Comparison of ENCODE assay signal across 18 cellular contexts in genomic region chr6:148885154-148885870, GRCh38.
DNase-seq lines count a peak whose midpoint lies in the region; ATAC-seq and TF ChIP-seq lines count a peak whose summit lies in the region.
"Had no signal": no experiment of that assay in that cellular context is flagged by ENCODE, and none has a peak within 500 bp of the region (broad histone marks: within the 10 kb centered on the region; RNA-seq: fewer than 3 reads in every experiment).

No MANE protein-coding gene starts in this region.

- H3K4me2 ChIP-seq in SK-N-SH, result peak overlapping the region; percentile 67; the same call in 1 of the 2 replicates

- no peaks in the 10 kb centered on the region for H3K36me3 ChIP-seq in SK-N-SH (replicated peaks in 1 of 2; ENCODE audit: control insufficient read depth in 1 of 2, insufficient read depth in 2 of 2, low read length in 1 of 2)
- H3K36me3 ChIP-seq: ovary had no signal

- ATAC-seq in sciatic nerve (no peak), GM21423 (IDR thresholded peaks at IDR 0.05; ENCODE audit: unreplicated experiment) (no peak)
- ATAC-seq in activated T-cell treated with anti-CD3 and anti-CD28 coated beads, Interleukin-2, amount 50 U/mL, for 4 hours, result no peak
- ATAC-seq: left ventricle myocardium superior; stimulated activated naive CD8-positive, alpha-beta T cell treated with anti-CD3 and anti-CD28 coated beads, Interleukin-15, amount 100 ng/mL, for 72 hours had no signal

- CTCF ChIA-PET in SK-N-SH (lab: Yijun Ruan, JAX), result no interaction called here

- H3K79me2 ChIP-seq in SK-N-SH (ENCODE audit: insufficient read depth), result no peaks in the 10 kb centered on the region

- no peaks in the 10 kb centered on the region for H3K27me3 Mint-ChIP-seq in activated T-cell treated with anti-CD3 and anti-CD28 coated beads, Interleukin-2, amount 50 U/mL, for 4 hours (ENCODE audit: low read depth)
- H3K27me3 Mint-ChIP-seq: activated B cell treated with CpG ODN at 0.5 μM for 24 hours; IgD-negative memory B cell; stimulated activated naive CD8-positive, alpha-beta T cell treated with anti-CD3 and anti-CD28 coated beads, Interleukin-15, amount 100 ng/mL, for 72 hours had no signal

- TF ChIP-seq EP300 in SK-N-SH (IDR thresholded peaks at IDR 0.05; ENCODE audit: borderline replicate concordance in 1 of 2, low read depth in 1 of 2, low read length in 1 of 2), result peak in 1 of 2 experiments; percentile 58; a peak in 2 of 4 replicates

- H3K4me1 ChIP-seq in SK-N-SH (ENCODE audit: control insufficient read depth in 1 of 2, insufficient read depth in 2 of 2, low read depth in 1 of 2, low read length in 1 of 2), result peaks cover 2 to 26% of the 10 kb centered on the region in 2 experiments

- intact Hi-C loops in sciatic nerve (cut with DNase I), result no loop called here

- peak overlapping the region; percentile 18; the same call in 1 of the 2 replicates for H3K9ac ChIP-seq in SK-N-SH

- H3K4me3 Mint-ChIP-seq in activated T-cell treated with anti-CD3 and anti-CD28 coated beads, Interleukin-2, amount 50 U/mL, for 4 hours, result no peak overlapping the region
- H3K4me3 Mint-ChIP-seq: activated B cell treated with CpG ODN at 0.5 μM for 24 hours; IgD-negative memory B cell; stimulated activated naive CD8-positive, alpha-beta T cell treated with anti-CD3 and anti-CD28 coated beads, Interleukin-15, amount 100 ng/mL, for 72 hours had no signal

- peaks cover 3% of the 10 kb centered on the region for H3K36me3 Mint-ChIP-seq in activated T-cell treated with anti-CD3 and anti-CD28 coated beads, Interleukin-2, amount 50 U/mL, for 4 hours (ENCODE audit: insufficient read depth)
- H3K36me3 Mint-ChIP-seq: IgD-negative memory B cell had no signal

- peak overlapping the region; percentile 72 to 87; a peak in 3 of 4 replicates for H3K27ac ChIP-seq in SK-N-SH (ENCODE audit: low read depth in 2 of 2, low read length in 1 of 2)
- H3K27ac ChIP-seq: ovary had no signal

- peak overlapping the region; percentile 56; the same call in 1 of the 2 replicates for H2AFZ ChIP-seq in SK-N-SH (ENCODE audit: low read depth)

- no peaks in the 10 kb centered on the region for H3K9me3 ChIP-seq in SK-N-SH
- H3K9me3 ChIP-seq: ovary had no signal

- DNase-seq in A172 (ENCODE audit: low spot score) (peak; percentile 76), HFF-Myc (ENCODE audit: extremely low read depth, low read depth) (peak; percentile 52), SK-N-SH (no peak), foreskin fibroblast (peak; percentile 59 to 79), sciatic nerve (ENCODE audit: low spot score) (no peak), GM19240 (ENCODE audit: insufficient read length, low spot score) (no peak)
- DNase-seq in activated T-cell treated with anti-CD3 and anti-CD28 coated beads, Interleukin-2, amount 50 U/mL, for 4 hours, result no peak
- DNase-seq: activated B cell treated with CpG ODN at 0.5 μM for 24 hours; activated T-cell treated with anti-CD3 and anti-CD28 coated beads, Interleukin-2, amount 50 U/mL, for 48 hours; cerebellar nuclear complex; left ventricle myocardium superior; NCI-H345; ovary; SIG-M5; stimulated activated CD4-positive, alpha-beta T cell treated with anti-CD3 and anti-CD28 coated beads, Interleukin-2, amount 100 ng/mL, for 48 hours; stimulated activated naive CD8-positive, alpha-beta T cell treated with anti-CD3 and anti-CD28 coated beads, Interleukin-15, amount 100 ng/mL, for 72 hours had no signal

- peaks cover 3% of the 10 kb centered on the region for H3K4me1 Mint-ChIP-seq in activated T-cell treated with anti-CD3 and anti-CD28 coated beads, Interleukin-2, amount 50 U/mL, for 4 hours (ENCODE audit: low read depth)
- H3K4me1 Mint-ChIP-seq: stimulated activated naive CD8-positive, alpha-beta T cell treated with anti-CD3 and anti-CD28 coated beads, Interleukin-15, amount 100 ng/mL, for 72 hours had no signal

- peaks cover 23% of the 10 kb centered on the region for H3F3A ChIP-seq in SK-N-SH (replicated peaks; ENCODE audit: insufficient read depth)

- no peak for TF ChIP-seq RAD21 in SK-N-SH (IDR thresholded peaks at IDR 0.05; ENCODE audit: low read length)

- WGBS in SK-N-SH (ENCODE audit: low lambda C conversion rate), result 14% methylated on average over 6 of the region's 6 CpGs

- H3K9me3 Mint-ChIP-seq in activated T-cell treated with anti-CD3 and anti-CD28 coated beads, Interleukin-2, amount 50 U/mL, for 4 hours, result no peaks in the 10 kb centered on the region
- H3K9me3 Mint-ChIP-seq: activated B cell treated with CpG ODN at 0.5 μM for 24 hours; IgD-negative memory B cell; stimulated activated naive CD8-positive, alpha-beta T cell treated with anti-CD3 and anti-CD28 coated beads, Interleukin-15, amount 100 ng/mL, for 72 hours had no signal

- no peaks in the 10 kb centered on the region for H4K20me1 ChIP-seq in SK-N-SH (ENCODE audit: insufficient read depth)

- TF ChIP-seq CTCF in HFF-Myc (IDR thresholded peaks at IDR 0.05; ENCODE audit: low read depth, low read length, missing control alignments), result no peak
- no peak for TF ChIP-seq CTCF in SK-N-SH (IDR thresholded peaks at IDR 0.05)
- TF ChIP-seq CTCF in foreskin fibroblast (IDR thresholded peaks at IDR 0.05; ENCODE audit: low read depth, low read length), result no peak

- H3K27me3 ChIP-seq in SK-N-SH (ENCODE audit: insufficient read depth), result no peaks in the 10 kb centered on the region
- H3K27me3 ChIP-seq: ovary had no signal

- no peak overlapping the region for H3K4me3 ChIP-seq in HFF-Myc (replicated peaks; ENCODE audit: low read depth, low read length)
- H3K4me3 ChIP-seq in SK-N-SH (ENCODE audit: low read depth in 2 of 2, low read length in 1 of 2), result no peak overlapping the region
- H3K4me3 ChIP-seq in foreskin fibroblast (ENCODE audit: low read depth in 1 of 2, low read length in 2 of 2), result no peak overlapping the region
- H3K4me3 ChIP-seq: ovary had no signal

- H3K9me2 ChIP-seq in SK-N-SH, result no peaks in the 10 kb centered on the region

- POLR2A ChIA-PET in SK-N-SH (lab: Yijun Ruan, JAX), result no interaction called here

TF ChIP-seq in SK-N-SH, 30 proteins besides CTCF, POLR2A, EP300 and RAD21:
- TF ChIP-seq FOSL2 (IDR thresholded peaks at IDR 0.05; ENCODE audit: borderline replicate concordance, low read depth) (peak; percentile 61; the same call in 1 of the 2 replicates), GABPA (IDR thresholded peaks at IDR 0.05; ENCODE audit: low read depth) (no peak), RXRA (IDR thresholded peaks at IDR 0.05; ENCODE audit: borderline replicate concordance, low read depth) (0 out of 2 replicates have a peak, but pooled peaks have one; percentile 20), EZH2phosphoT487 (IDR thresholded peaks at IDR 0.05; ENCODE audit: borderline replicate concordance, low read depth) (no peak), USF1 (IDR thresholded peaks at IDR 0.05; ENCODE audit: borderline replicate concordance, low read depth) (no peak), JUND (IDR thresholded peaks at IDR 0.05) (peak; percentile 80), PBX3 (IDR thresholded peaks at IDR 0.05) (peak; percentile 91), NFIC (IDR thresholded peaks at IDR 0.05; ENCODE audit: borderline replicate concordance) (peak; percentile 48; the same call in 1 of the 2 replicates), TCF12 (IDR thresholded peaks at IDR 0.05) (peak; percentile 32; the same call in 1 of the 2 replicates), RFX5 (IDR thresholded peaks at IDR 0.05; ENCODE audit: low read length) (no peak), SIN3A (IDR thresholded peaks at IDR 0.05; ENCODE audit: borderline replicate concordance, low read depth, low read length) (0 out of 2 replicates have a peak, but pooled peaks have one; percentile 26), YY1 (IDR thresholded peaks at IDR 0.05; ENCODE audit: low read depth) (no peak), REST (IDR thresholded peaks at IDR 0.05; ENCODE audit: low read depth, low read length) (no peak)
TF ChIP-seq in SK-N-SH: peak in this region for 7.

Comparison
In these comparisons a context has a peak if more than half of its experiments do, and no peak if none do; other contexts are left out.
1. DNase-seq: peak in A172 (single experiment), HFF-Myc (single experiment) and foreskin fibroblast (2 of 2); none in SK-N-SH (single experiment), sciatic nerve (single experiment), GM19240 (single experiment) and activated T-cell treated with anti-CD3 and anti-CD28 coated beads, Interleukin-2, amount 50 U/mL, for 4 hours (single experiment).